In genomic region chr7:151088019-151088855, GRCh38 we compare ENCODE assay signal across 9 cellular contexts. TPM values are rescaled to one million over a fixed set of nuclear protein-coding genes. Genes with fewer than 3 reads are reported as not detected.
DNase-seq lines count a peak whose midpoint lies in the region; ATAC-seq, FAIRE-seq and TF ChIP-seq lines count a peak whose summit lies in the region.
"Had no signal": no experiment of that assay in that cellular context is flagged by ENCODE, and none has a peak within 500 bp of the region (broad histone marks: within the 10 kb centered on the region; RNA-seq: fewer than 3 reads in every experiment).

No MANE protein-coding gene starts in this region.

- TF ChIP-seq POLR2A in ovary (IDR thresholded peaks at IDR 0.05), result no peak

- peak overlapping the region; percentile 80 for H3K27ac ChIP-seq in epithelial cell of prostate
- H3K27ac ChIP-seq in ovary, result peak overlapping the region; percentile 77 to 86

- DNase-seq in GM03348 (ENCODE audit: low spot score), result peak; percentile 49
- DNase-seq in RCC 7860 (ENCODE audit: low spot score), result peak; percentile 65
- DNase-seq in epithelial cell of prostate (ENCODE audit: low read depth, low spot score), result no peak
- DNase-seq in ovary, result peak in 3 of 5 donors; percentile 19 to 43 (median 43)

- intact Hi-C loops in ovary (cut with DNase I), result no loop called here

- H3K36me3 ChIP-seq in ovary, result no peaks in the 10 kb centered on the region

- no peaks in the 10 kb centered on the region for H3K27me3 ChIP-seq in ovary

- no peak for TF ChIP-seq CTCF in ovary (IDR thresholded peaks at IDR 0.05)

- peaks cover 25% of the 10 kb centered on the region for H3K4me1 ChIP-seq in ovary (ENCODE audit: insufficient read depth)

- WGBS in ovary, 3 donors, result 16 to 37% (median 27%) methylated on average over 16 of the region's 16 CpGs

- no peak for TF ChIP-seq EP300 in ovary (IDR thresholded peaks at IDR 0.05)

- no peak for FAIRE-seq in RCC 7860 (lab: Jason Lieb, UNC)
- FAIRE-seq: TTC549 had no signal

- ATAC-seq in HG03025 (IDR thresholded peaks at IDR 0.05; ENCODE audit: low FRiP score, unreplicated experiment) (no peak), GM18861 (IDR thresholded peaks at IDR 0.05; ENCODE audit: unreplicated experiment) (no peak), GM21360 (IDR thresholded peaks at IDR 0.05; ENCODE audit: unreplicated experiment) (no peak), GM18909 (IDR thresholded peaks at IDR 0.05; ENCODE audit: poor library complexity, unreplicated experiment) (no peak)

- H3K9me3 ChIP-seq in ovary, result no peaks in the 10 kb centered on the region

- peak overlapping the region; percentile 70 for H3K4me3 ChIP-seq in ovary

RNA-seq across cellular contexts. Expression of gene AGAP3, which starts 2.0 kb away (rescaled TPM):
- 100 to 1,000 TPM in 4 of 7 donors, 10 to 100 TPM in 3; 58.7 to 125 (median 101) TPM for total RNA-seq in ovary
- polyA plus RNA-seq in ovary, result 10 to 100 TPM; 22.3 to 77.4 TPM

RNA-seq across cellular contexts. Expression of gene TMUB1, which starts 4.9 kb away (rescaled TPM):
- 10 to 100 TPM; 19.0 to 40.3 (median 33.8) TPM for total RNA-seq in ovary
- 10 to 100 TPM in 1 of 2 donors, 1 to 10 TPM in 1; 1.9 to 28.8 TPM for polyA plus RNA-seq in ovary

RNA-seq across cellular contexts. Expression of gene FASTK, which starts 7.6 kb away (rescaled TPM):
- total RNA-seq in ovary, result 10 to 100 TPM; 58.0 to 93.3 (median 75.8) TPM
- 10 to 100 TPM in 1 of 2 donors, 1 to 10 TPM in 1; 5.4 to 95.2 TPM for polyA plus RNA-seq in ovary

RNA-seq across cellular contexts. Expression of gene SLC4A2, which starts 28.8 kb away (rescaled TPM):
- 100 to 1,000 TPM in 4 of 7 donors, 10 to 100 TPM in 3; 55.6 to 127 (median 108) TPM for total RNA-seq in ovary
- polyA plus RNA-seq in ovary, result 10 to 100 TPM; 10.5 to 53.2 TPM

RNA-seq across cellular contexts. Expression of gene CDK5, which starts 30.5 kb away (rescaled TPM):
- 1 to 10 TPM; 2.7 to 5.9 (median 4.1) TPM for total RNA-seq in ovary
- polyA plus RNA-seq in ovary, result 1 to 10 TPM; 3.8 to 9.4 TPM
